Comparison of ENCODE assay signal across 15 cellular contexts in genomic region chr5:39846144-39846543, GRCh38.
A peak's percentile ranks its signal among the peaks of the same experiment; 100 is the strongest.
DNase-seq lines count a peak whose midpoint lies in the region; ATAC-seq lines count a peak whose summit lies in the region.
"Had no signal": no experiment of that assay in that cellular context is flagged by ENCODE, and none has a peak within 500 bp of the region (broad histone marks: within the 10 kb centered on the region; RNA-seq: fewer than 3 reads in every experiment).

No MANE protein-coding gene starts in this region.

- DNase-seq in activated naive CD4-positive, alpha-beta T cell (lab: John Stamatoyannopoulos, UW): no peak
- DNase-seq in activated CD4-positive, CD25-positive, alpha-beta regulatory T cell (lab: John Stamatoyannopoulos, UW): no peak
- no peak for DNase-seq in ACHN
- DNase-seq in activated CD4-positive, alpha-beta T cell treated with anti-CD3 and anti-CD28 coated beads for 48 hours: no peak
- DNase-seq: AML-193; Caco-2; CD8-positive, alpha-beta memory T cell; GOT3; H9; Karpas-422 had no signal

- in situ Hi-C loops in ACHN (cut with HindIII; ENCODE audit: low pct_ligation_motif_present, low pct_unique_long_range_greater_than_20kb, low sequenced_read_pairs): no loop called here

- no peaks in the 10 kb centered on the region for H3K4me1 Mint-ChIP-seq in activated naive CD4-positive, alpha-beta T cell treated with anti-CD3 and anti-CD28 coated beads, Interleukin-2, amount 50 U/mL, for 24 hours
- H3K4me1 Mint-ChIP-seq: CD8-positive, alpha-beta memory T cell; H9 had no signal

- H3K27me3 Mint-ChIP-seq in activated naive CD4-positive, alpha-beta T cell treated with anti-CD3 and anti-CD28 coated beads, Interleukin-2, amount 50 U/mL, for 24 hours: peaks cover 26% of the 10 kb centered on the region

- H3K27ac Mint-ChIP-seq in activated naive CD4-positive, alpha-beta T cell treated with anti-CD3 and anti-CD28 coated beads, Interleukin-2, amount 50 U/mL, for 24 hours: peak overlapping the region; percentile 53
- H3K27ac Mint-ChIP-seq: CD8-positive, alpha-beta memory T cell; H9 had no signal

- no peak overlapping the region for H3K4me3 Mint-ChIP-seq in activated naive CD4-positive, alpha-beta T cell treated with anti-CD3 and anti-CD28 coated beads, Interleukin-2, amount 50 U/mL, for 24 hours
- H3K4me3 Mint-ChIP-seq: CD8-positive, alpha-beta memory T cell; H9 had no signal

- ATAC-seq in HG02938 (IDR thresholded peaks at IDR 0.05; ENCODE audit: unreplicated experiment) (peak; percentile 53), HG03378 (IDR thresholded peaks at IDR 0.05; ENCODE audit: unreplicated experiment) (peak; percentile 60), HG02970 (IDR thresholded peaks at IDR 0.05; ENCODE audit: low FRiP score, unreplicated experiment) (no peak)
- ATAC-seq: K562 had no signal

- H3K9me3 Mint-ChIP-seq in activated naive CD4-positive, alpha-beta T cell treated with anti-CD3 and anti-CD28 coated beads, Interleukin-2, amount 50 U/mL, for 24 hours: no peaks in the 10 kb centered on the region
- H3K9me3 Mint-ChIP-seq: H9 had no signal

- no peaks in the 10 kb centered on the region for H3K36me3 Mint-ChIP-seq in activated naive CD4-positive, alpha-beta T cell treated with anti-CD3 and anti-CD28 coated beads, Interleukin-2, amount 50 U/mL, for 24 hours
- H3K36me3 Mint-ChIP-seq: CD8-positive, alpha-beta memory T cell had no signal
